In genomic region chr6:38493929-38494547, GRCh38 we compare ENCODE assay signal across 8 cellular contexts.
A peak's percentile ranks its signal among the peaks of the same experiment; 100 is the strongest.
DNase-seq lines count a peak whose midpoint lies in the region; ATAC-seq and TF ChIP-seq lines count a peak whose summit lies in the region.

No MANE protein-coding gene starts in this region.

- H3K27me3 ChIP-seq in SJSA1 (replicated peaks): no peaks in the 10 kb centered on the region
- no peaks in the 10 kb centered on the region for H3K27me3 ChIP-seq in vagina

- peak; percentile 53 for DNase-seq in COR-L47 (lab: John Stamatoyannopoulos, UW)
- DNase-seq in KBM-7: peak; percentile 80
- peak; percentile 39 to 72 for DNase-seq in SJSA1 (ENCODE audit: low read depth in 1 of 2, low spot score in 2 of 2)
- peak; percentile 95 for DNase-seq in activated naive CD4-positive, alpha-beta T cell treated with anti-CD3 and anti-CD28 coated beads for 36 hours
- peak; percentile 23 to 97 (median 88) for DNase-seq in head of caudate nucleus
- DNase-seq in progenitor cell of endocrine pancreas (ENCODE audit: low spot score, unreplicated experiment): peak; percentile 72
- no peak for DNase-seq in vagina (ENCODE audit: extremely low spot score in 2 of 2)

- no peak overlapping the region for H3K27ac Mint-ChIP-seq in activated naive CD4-positive, alpha-beta T cell treated with anti-CD3 and anti-CD28 coated beads for 36 hours
- peak overlapping the region; percentile 48 for H3K27ac Mint-ChIP-seq in progenitor cell of endocrine pancreas

- no peaks in the 10 kb centered on the region for H3K9me3 Mint-ChIP-seq in activated naive CD4-positive, alpha-beta T cell treated with anti-CD3 and anti-CD28 coated beads for 36 hours
- no peaks in the 10 kb centered on the region for H3K9me3 Mint-ChIP-seq in progenitor cell of endocrine pancreas (ENCODE audit: low read depth)

- in situ Hi-C loops in KBM-7 (cut with MboI; ENCODE audit: low pct_unique_long_range_greater_than_20kb, low sequenced_read_pairs): no loop called here

- no peaks in the 10 kb centered on the region for H3K27me3 Mint-ChIP-seq in activated naive CD4-positive, alpha-beta T cell treated with anti-CD3 and anti-CD28 coated beads for 36 hours (ENCODE audit: low read depth)
- H3K27me3 Mint-ChIP-seq in progenitor cell of endocrine pancreas: no peaks in the 10 kb centered on the region

- intact Hi-C loops in activated naive CD4-positive, alpha-beta T cell treated with anti-CD3 and anti-CD28 coated beads for 36 hours (cut with micrococcal nuclease): loop anchor here (1.0 to 2.0 kb wide), 6 partner anchors 77 to 797 kb away; partner anchors contain the start of gene MDGA1
- intact Hi-C loops in head of caudate nucleus (cut with DNase I): loop anchor here (10.0 kb wide), 2 partner anchors 709 to 789 kb away; no protein-coding TSS in a partner anchor
- intact Hi-C loops in vagina (cut with DNase I): no loop called here

- no peaks in the 10 kb centered on the region for H3K36me3 Mint-ChIP-seq in activated naive CD4-positive, alpha-beta T cell treated with anti-CD3 and anti-CD28 coated beads for 36 hours (ENCODE audit: low read depth)
- no peaks in the 10 kb centered on the region for H3K36me3 Mint-ChIP-seq in progenitor cell of endocrine pancreas (ENCODE audit: insufficient read depth)

- H3K4me1 ChIP-seq in SJSA1 (replicated peaks) (no peaks in the 10 kb centered on the region), vagina (peaks cover 11% of the 10 kb centered on the region)

- H3K27ac ChIP-seq in SJSA1 (no peak overlapping the region), vagina (no peak overlapping the region)

- ATAC-seq in GM18505 (IDR thresholded peaks at IDR 0.05; ENCODE audit: unreplicated experiment): no peak

- TF ChIP-seq POLR2A in vagina (IDR thresholded peaks at IDR 0.05) (no peak), GM18505 (IDR thresholded peaks at IDR 0.05; ENCODE audit: borderline replicate concordance, extremely low read depth, insufficient read depth, insufficient read length) (no peak)

- H3K4me3 ChIP-seq in SJSA1: no peak overlapping the region
- no peak overlapping the region for H3K4me3 ChIP-seq in vagina

- no peak overlapping the region for H3K4me3 Mint-ChIP-seq in activated naive CD4-positive, alpha-beta T cell treated with anti-CD3 and anti-CD28 coated beads for 36 hours
- H3K4me3 Mint-ChIP-seq in progenitor cell of endocrine pancreas (ENCODE audit: low read depth): no peak overlapping the region

- TF ChIP-seq CTCF in progenitor cell of endocrine pancreas (IDR thresholded peaks at IDR 0.05; ENCODE audit: unreplicated experiment) (peak; percentile 98), vagina (IDR thresholded peaks at IDR 0.05) (peak; percentile 73 to 92 (median 78))

- H3K9me3 ChIP-seq in SJSA1 (replicated peaks) (no peaks in the 10 kb centered on the region), vagina (no peaks in the 10 kb centered on the region)

- peaks cover 10% of the 10 kb centered on the region for H3K4me1 Mint-ChIP-seq in activated naive CD4-positive, alpha-beta T cell treated with anti-CD3 and anti-CD28 coated beads for 36 hours (ENCODE audit: low read depth)
- H3K4me1 Mint-ChIP-seq in progenitor cell of endocrine pancreas (ENCODE audit: low read depth): no peaks in the 10 kb centered on the region

- H3K36me3 ChIP-seq in SJSA1 (no peaks in the 10 kb centered on the region), vagina (no peaks in the 10 kb centered on the region)

- CTCF ChIA-PET in activated naive CD4-positive, alpha-beta T cell treated with anti-CD3 and anti-CD28 coated beads for 36 hours (lab: Charles Lee): interaction anchor here (0.6 to 2.2 kb wide), 27 partner anchors 9 to 901 kb away, joined by 3 to 8 read pairs (median 3); no protein-coding TSS in a partner anchor

Comparison
In these comparisons a context has a peak if more than half of its experiments do, and no peak if none do; other contexts are left out.
1. DNase-seq: peak in COR-L47 (single experiment), KBM-7 (single experiment), SJSA1 (2 of 2), activated naive CD4-positive, alpha-beta T cell treated with anti-CD3 and anti-CD28 coated beads for 36 hours (single experiment), head of caudate nucleus (42 of 42) and progenitor cell of endocrine pancreas (single experiment); none in vagina (0 of 2).